ENCODE assay signal across 11 cellular contexts in the genomic region with DNA sequence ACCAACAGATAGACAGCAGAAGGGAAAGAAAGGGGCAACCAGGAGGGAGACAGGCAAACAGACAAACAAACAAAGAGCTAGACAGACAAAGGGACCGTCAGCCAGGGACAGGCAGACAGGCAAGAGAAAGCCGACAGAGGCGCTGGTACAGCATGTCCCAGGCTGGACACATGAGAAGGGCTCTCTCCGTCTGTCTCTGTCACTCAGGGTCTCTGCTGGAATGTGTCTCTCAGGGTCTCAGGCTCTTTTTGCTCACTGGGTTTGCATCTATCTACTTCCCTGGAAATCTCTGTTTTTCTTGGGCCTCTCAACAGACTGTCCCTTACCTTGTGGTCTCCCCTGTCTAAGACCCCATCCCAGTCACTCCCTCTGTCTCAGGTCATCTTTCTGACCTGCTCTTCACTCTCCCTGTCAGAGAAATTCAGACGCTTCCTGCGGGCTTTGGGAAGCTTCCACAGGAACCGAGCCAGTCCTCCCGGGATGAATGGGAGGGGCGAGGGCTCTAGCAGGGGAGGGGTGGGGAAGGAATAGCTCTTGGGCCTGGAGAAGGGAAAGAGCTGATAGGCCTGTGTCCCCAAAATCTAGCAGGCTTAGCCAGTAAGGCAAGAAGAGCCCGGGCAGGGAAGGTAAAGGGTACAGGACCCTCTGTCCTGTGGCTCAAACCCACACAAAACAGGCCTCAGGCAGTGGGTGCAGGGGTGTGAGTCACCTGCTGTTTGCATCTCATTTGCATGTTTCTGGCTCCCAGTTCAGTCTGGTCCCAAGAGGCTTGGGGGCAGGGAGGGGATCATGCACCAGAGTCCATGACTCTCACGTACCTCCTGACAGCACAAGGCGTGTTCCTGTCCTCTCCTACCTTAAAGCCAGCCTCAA. TPM values are rescaled to one million over a fixed set of nuclear protein-coding genes. Genes with fewer than 3 reads are reported as not detected.
DNase-seq lines count a peak whose midpoint lies in the region; ATAC-seq lines count a peak whose summit lies in the region.
"Had no signal": no experiment of that assay in that cellular context is flagged by ENCODE, and none has a peak within 500 bp of the region (broad histone marks: within the 10 kb centered on the region; RNA-seq: fewer than 3 reads in every experiment).

No MANE protein-coding gene starts in this region.

- H3K9me3 Mint-ChIP-seq in stimulated activated memory B cell treated with anti-CD40 and anti-IgM and Interleukin-4, amounts not matched to agents 10 μg/mL and 1 μg/mL and 100 μg/mL, for 72 hours = no peaks in the 10 kb centered on the region
- H3K9me3 Mint-ChIP-seq in activated naive CD4-positive, alpha-beta T cell treated with anti-CD3 and anti-CD28 coated beads, Interleukin-2, amount 50 U/mL, for 72 hours = no peaks in the 10 kb centered on the region
- H3K9me3 Mint-ChIP-seq: activated T-helper 1 cell treated with anti-CD3 and anti-CD28 coated beads, Interleukin-12 subunit alpha, Interleukin-12 subunit beta, Interleukin-2, Interleukin-4 antibody, amounts not matched to agents 30 ng/mL and 10 ng/mL and 1 ng/mL, durations not matched to agents 14 hours and 24 hours and 36 hours had no signal

- H3K36me3 Mint-ChIP-seq in stimulated activated memory B cell treated with anti-CD40 and anti-IgM and Interleukin-4, amounts not matched to agents 10 μg/mL and 1 μg/mL and 100 μg/mL, for 72 hours = no peaks in the 10 kb centered on the region
- no peaks in the 10 kb centered on the region for H3K36me3 Mint-ChIP-seq in activated naive CD4-positive, alpha-beta T cell treated with anti-CD3 and anti-CD28 coated beads, Interleukin-2, amount 50 U/mL, for 72 hours

- H3K27ac Mint-ChIP-seq in stimulated activated memory B cell treated with anti-CD40 and anti-IgM and Interleukin-4, amounts not matched to agents 10 μg/mL and 1 μg/mL and 100 μg/mL, for 72 hours = peak overlapping the region; percentile 70
- no peak overlapping the region for H3K27ac Mint-ChIP-seq in activated naive CD4-positive, alpha-beta T cell treated with anti-CD3 and anti-CD28 coated beads, Interleukin-2, amount 50 U/mL, for 72 hours
- H3K27ac Mint-ChIP-seq: activated T-helper 1 cell treated with anti-CD3 and anti-CD28 coated beads, Interleukin-12 subunit alpha, Interleukin-12 subunit beta, Interleukin-2, Interleukin-4 antibody, amounts not matched to agents 30 ng/mL and 10 ng/mL and 1 ng/mL, durations not matched to agents 14 hours and 24 hours and 36 hours had no signal

- DNase-seq in NAMALWA (ENCODE audit: low spot score) = peak; percentile 71
- DNase-seq in NCI-H345 (lab: John Stamatoyannopoulos, UW) = no peak
- DNase-seq in activated naive CD4-positive, alpha-beta T cell treated with anti-CD3 and anti-CD28 coated beads, Interleukin-2, amount 50 U/mL, for 72 hours (ENCODE audit: low spot score in 2 of 2) = no peak
- DNase-seq: glutamatergic neuron, MM.1S, mucosa of descending colon had no signal

- H3K4me1 Mint-ChIP-seq in stimulated activated memory B cell treated with anti-CD40 and anti-IgM and Interleukin-4, amounts not matched to agents 10 μg/mL and 1 μg/mL and 100 μg/mL, for 72 hours = peaks cover 34% of the 10 kb centered on the region

- peak; percentile 56 for ATAC-seq in GM19035 (IDR thresholded peaks at IDR 0.05; ENCODE audit: unreplicated experiment)
- peak; percentile 85 for ATAC-seq in esophagus mucosa
- peak; percentile 80 for ATAC-seq in stimulated activated memory B cell treated with anti-CD40 and anti-IgM and Interleukin-4, amounts not matched to agents 10 μg/mL and 1 μg/mL and 100 μg/mL, for 72 hours
- ATAC-seq in GM21717 (IDR thresholded peaks at IDR 0.05; ENCODE audit: unreplicated experiment) = no peak
- ATAC-seq in activated naive CD4-positive, alpha-beta T cell treated with anti-CD3 and anti-CD28 coated beads, Interleukin-2, amount 50 U/mL, for 72 hours = no peak
- ATAC-seq: mucosa of descending colon had no signal

- H3K4me3 Mint-ChIP-seq in stimulated activated memory B cell treated with anti-CD40 and anti-IgM and Interleukin-4, amounts not matched to agents 10 μg/mL and 1 μg/mL and 100 μg/mL, for 72 hours = peak overlapping the region; percentile 46
- H3K4me3 Mint-ChIP-seq: activated T-helper 1 cell treated with anti-CD3 and anti-CD28 coated beads, Interleukin-12 subunit alpha, Interleukin-12 subunit beta, Interleukin-2, Interleukin-4 antibody, amounts not matched to agents 30 ng/mL and 10 ng/mL and 1 ng/mL, durations not matched to agents 14 hours and 24 hours and 36 hours had no signal

- H3K27me3 Mint-ChIP-seq in stimulated activated memory B cell treated with anti-CD40 and anti-IgM and Interleukin-4, amounts not matched to agents 10 μg/mL and 1 μg/mL and 100 μg/mL, for 72 hours = peaks cover 61% of the 10 kb centered on the region

RNA-seq across cellular contexts. Expression of a gene that starts 8.5 kb away (rescaled TPM):
- 35.2 TPM for total RNA-seq in esophagus mucosa
- total RNA-seq in activated naive CD4-positive, alpha-beta T cell treated with anti-CD3 and anti-CD28 coated beads, Interleukin-2, amount 50 U/mL, for 72 hours = 10 to 100 TPM; 18.0 to 25.9 TPM

Comparison
In these comparisons a context has a peak if more than half of its experiments do, and no peak if none do; other contexts are left out.
1. ATAC-seq: peak in GM19035 (single experiment), esophagus mucosa (single experiment) and stimulated activated memory B cell treated with anti-CD40 and anti-IgM and Interleukin-4, amounts not matched to agents 10 μg/mL and 1 μg/mL and 100 μg/mL, for 72 hours (single experiment); none in GM21717 (single experiment) and activated naive CD4-positive, alpha-beta T cell treated with anti-CD3 and anti-CD28 coated beads, Interleukin-2, amount 50 U/mL, for 72 hours (0 of 2).